ENCODE assay signal across 12 cellular contexts in genomic region chr2:41194235-41194634, GRCh38.
DNase-seq lines count a peak whose midpoint lies in the region; TF ChIP-seq lines count a peak whose summit lies in the region.
"Had no signal": no experiment of that assay in that cellular context is flagged by ENCODE, and none has a peak within 500 bp of the region (broad histone marks: within the 10 kb centered on the region; RNA-seq: fewer than 3 reads in every experiment).

No MANE protein-coding gene starts in this region.

- peak overlapping the region; percentile 16 for H3K27ac Mint-ChIP-seq in glutamatergic neuron (ENCODE audit: unreplicated experiment)
- H3K27ac Mint-ChIP-seq: CD4-positive, alpha-beta memory T cell had no signal

- H3K27ac ChIP-seq in WERI-Rb-1 (peak overlapping the region; percentile 15; the same call in 1 of the 2 replicates), caudate nucleus (ENCODE audit: low read depth, low read length) (no peak overlapping the region)

- peaks cover 18% of the 10 kb centered on the region for H3K4me1 Mint-ChIP-seq in glutamatergic neuron (ENCODE audit: low read depth, unreplicated experiment)
- H3K4me1 Mint-ChIP-seq: CD4-positive, alpha-beta memory T cell had no signal

- no peaks in the 10 kb centered on the region for H3K9me3 ChIP-seq in WERI-Rb-1 (ENCODE audit: severe bottlenecking)

- H3K9me3 Mint-ChIP-seq in glutamatergic neuron (ENCODE audit: unreplicated experiment), result no peaks in the 10 kb centered on the region

- H3K36me3 Mint-ChIP-seq in glutamatergic neuron (ENCODE audit: unreplicated experiment), result no peaks in the 10 kb centered on the region
- H3K36me3 Mint-ChIP-seq: CD4-positive, alpha-beta memory T cell had no signal

- TF ChIP-seq CTCF in WERI-Rb-1 (IDR thresholded peaks at IDR 0.05; ENCODE audit: low read depth, low read length) (no peak), glutamatergic neuron (IDR thresholded peaks at IDR 0.05; ENCODE audit: partially characterized antibody, unreplicated experiment) (no peak)

- H3K4me3 Mint-ChIP-seq in glutamatergic neuron (ENCODE audit: unreplicated experiment), result no peak overlapping the region
- H3K4me3 Mint-ChIP-seq: CD4-positive, alpha-beta memory T cell had no signal

- H3K36me3 ChIP-seq in WERI-Rb-1, result no peaks in the 10 kb centered on the region

- no peaks in the 10 kb centered on the region for H3K27me3 ChIP-seq in WERI-Rb-1 (ENCODE audit: insufficient read depth, low read depth, severe bottlenecking)

- peaks cover 2% of the 10 kb centered on the region for H3K27me3 Mint-ChIP-seq in glutamatergic neuron (ENCODE audit: unreplicated experiment)
- H3K27me3 Mint-ChIP-seq: CD4-positive, alpha-beta memory T cell had no signal

- DNase-seq in HK-2 (ENCODE audit: unreplicated experiment), result peak; percentile 71
- peak; percentile 22 for DNase-seq in WERI-Rb-1
- DNase-seq in glutamatergic neuron, result peak; percentile 19
- peak; percentile 63 for DNase-seq in retina
- no peak for DNase-seq in caudate nucleus (lab: John Stamatoyannopoulos, UW)
- no peak for DNase-seq in middle frontal gyrus (ENCODE audit: extremely low spot score, low spot score)
- no peak for DNase-seq in activated CD4-positive, alpha-beta T cell treated with anti-CD3 and anti-CD28 coated beads, Interleukin-2, amount 50 U/mL, for 48 hours
- DNase-seq in globus pallidus (ENCODE audit: low spot score), result no peak
- DNase-seq: activated T-cell treated with anti-CD3 and anti-CD28 coated beads for 4 hours; CD4-positive, alpha-beta memory T cell; NCI-H1417 treated with DMSO at 0.1 percent for 48 hours; stimulated activated CD4-positive, alpha-beta T cell treated with anti-CD3 and anti-CD28 coated beads, Interleukin-2, amount 100 ng/mL, for 24 hours had no signal

- no peak overlapping the region for H3K4me3 ChIP-seq in WERI-Rb-1 (ENCODE audit: low read depth, low read length)

Comparison
In these comparisons a context has a peak if more than half of its experiments do, and no peak if none do; other contexts are left out.
1. DNase-seq: peak in HK-2 (single experiment), WERI-Rb-1 (single experiment), glutamatergic neuron (single experiment) and retina (single experiment); none in caudate nucleus (0 of 61), middle frontal gyrus (single experiment), activated CD4-positive, alpha-beta T cell treated with anti-CD3 and anti-CD28 coated beads, Interleukin-2, amount 50 U/mL, for 48 hours (0 of 2) and globus pallidus (single experiment).